25 cellular contexts compared by ENCODE assay signal in the genomic region with DNA sequence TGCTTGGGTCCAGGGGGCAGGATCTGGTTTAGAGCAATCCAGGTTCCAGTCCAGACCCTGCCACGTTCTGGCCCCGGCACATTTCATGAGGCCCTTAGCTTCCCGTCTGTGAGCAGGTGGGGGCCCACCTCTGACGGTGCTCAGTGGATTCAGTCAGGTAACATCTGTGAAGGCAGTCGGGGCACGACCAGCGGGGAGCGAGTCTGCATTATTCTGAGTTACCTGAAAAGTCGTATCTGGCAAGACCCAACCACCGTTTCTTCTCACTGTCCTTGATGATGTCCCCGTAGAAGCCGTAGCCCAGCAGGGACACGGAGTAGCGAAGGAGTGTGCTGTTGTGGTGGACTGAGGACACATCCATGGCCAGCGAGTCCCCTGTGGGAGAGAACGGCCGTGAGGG.
"Had no signal": no experiment of that assay in that cellular context is flagged by ENCODE, and none has a peak within 500 bp of the region (broad histone marks: within the 10 kb centered on the region; RNA-seq: fewer than 3 reads in every experiment).

No MANE protein-coding gene starts in this region.

- H3K27ac ChIP-seq: ascending aorta, body of pancreas, Peyer's patch, RWPE1 had no signal

- H3K4me1 Mint-ChIP-seq: activated naive CD8-positive, alpha-beta T cell treated with anti-CD3 and anti-CD28 coated beads, Interleukin-2, amount 50 U/mL, for 24 hours had no signal

- H3K27me3 ChIP-seq: ascending aorta, body of pancreas, Peyer's patch had no signal

- ATAC-seq: activated CD4-positive, CD25-positive, alpha-beta regulatory T cell treated with anti-CD3 and anti-CD28 coated beads, Interleukin-2, amount 50 U/mL, for 24 hours; activated CD8-positive, alpha-beta T cell treated with anti-CD3 and anti-CD28 coated beads for 36 hours; activated naive CD8-positive, alpha-beta T cell treated with anti-CD3 and anti-CD28 coated beads, Interleukin-2, amount 50 U/mL, for 24 hours; activated T-cell treated with anti-CD3 and anti-CD28 coated beads, Interleukin-2, amount 50 U/mL, for 72 hours; body of pancreas; K562 had no signal

- DNase-seq: activated CD4-positive, alpha-beta T cell treated with anti-CD3 and anti-CD28 coated beads for 4 hours; activated CD8-positive, alpha-beta memory T cell treated with anti-CD3 and anti-CD28 coated beads, Interleukin-2, amount 50 U/mL, for 4 hours; activated CD8-positive, alpha-beta T cell treated with anti-CD3 and anti-CD28 coated beads for 36 hours; activated effector memory CD4-positive, alpha-beta T cell treated with Interleukin-2 at 50 U/mL for 16 hours; activated naive CD4-positive, alpha-beta T cell; activated naive CD8-positive, alpha-beta T cell treated with anti-CD3 and anti-CD28 coated beads, Interleukin-2, amount 50 U/mL, for 24 hours; activated T-cell treated with anti-CD3 and anti-CD28 coated beads, Interleukin-2, amount 50 U/mL, for 72 hours; amniotic stem cell; body of pancreas; central memory CD4-positive, alpha-beta T cell; Karpas-422; MM.1S; NCI-H1105 treated with DMSO at 0.1 percent for 48 hours; NCI-H1436 treated with DMSO at 0.1 percent for 48 hours; NCI-H187; NCI-H2081 treated with DMSO at 0.1 percent for 48 hours; NCI-H446; NCI-H524; Peyer's patch; SHP77; T-helper 1 cell had no signal

- H3K4me3 Mint-ChIP-seq: activated CD8-positive, alpha-beta T cell treated with anti-CD3 and anti-CD28 coated beads for 36 hours; activated naive CD8-positive, alpha-beta T cell treated with anti-CD3 and anti-CD28 coated beads, Interleukin-2, amount 50 U/mL, for 24 hours; activated T-cell treated with anti-CD3 and anti-CD28 coated beads, Interleukin-2, amount 50 U/mL, for 72 hours had no signal

- H3K9me3 ChIP-seq: ascending aorta, body of pancreas, Peyer's patch had no signal

- H3K27ac Mint-ChIP-seq: activated CD8-positive, alpha-beta T cell treated with anti-CD3 and anti-CD28 coated beads for 36 hours; activated naive CD8-positive, alpha-beta T cell treated with anti-CD3 and anti-CD28 coated beads, Interleukin-2, amount 50 U/mL, for 24 hours; activated T-cell treated with anti-CD3 and anti-CD28 coated beads, Interleukin-2, amount 50 U/mL, for 72 hours had no signal

- H3K9me3 Mint-ChIP-seq: activated CD8-positive, alpha-beta T cell treated with anti-CD3 and anti-CD28 coated beads for 36 hours; activated naive CD8-positive, alpha-beta T cell treated with anti-CD3 and anti-CD28 coated beads, Interleukin-2, amount 50 U/mL, for 24 hours; activated T-cell treated with anti-CD3 and anti-CD28 coated beads, Interleukin-2, amount 50 U/mL, for 72 hours had no signal

- H3K27me3 Mint-ChIP-seq: activated CD8-positive, alpha-beta T cell treated with anti-CD3 and anti-CD28 coated beads for 36 hours; activated naive CD8-positive, alpha-beta T cell treated with anti-CD3 and anti-CD28 coated beads, Interleukin-2, amount 50 U/mL, for 24 hours had no signal

- H3K4me3 ChIP-seq: ascending aorta, body of pancreas, K562, Peyer's patch had no signal

- H3K4me1 ChIP-seq: ascending aorta, body of pancreas, Peyer's patch had no signal
